Comparison of ENCODE assay signal across 8 cellular contexts in genomic region chr2:11745613-11746375, GRCh38. TPM values are rescaled to one million over a fixed set of nuclear protein-coding genes. Genes with fewer than 3 reads are reported as not detected.
DNase-seq lines count a peak whose midpoint lies in the region; ATAC-seq and TF ChIP-seq lines count a peak whose summit lies in the region.

No MANE protein-coding gene starts in this region.

- no peak overlapping the region for H3K9ac ChIP-seq in SK-N-SH

- TF ChIP-seq RAD21 in SK-N-SH (IDR thresholded peaks at IDR 0.05; ENCODE audit: low read length), result no peak

- 80% methylated on average over 27 of the region's 27 CpGs for WGBS in SK-N-SH (ENCODE audit: low lambda C conversion rate)

- CTCF ChIA-PET in SK-N-SH (lab: Yijun Ruan, JAX), result interaction anchor here (0.7 to 32.6 kb wide), 11 partner anchors 12 to 279 kb away, joined by 3 to 873 read pairs (median 13); partner anchors contain the start of gene E2F6

- peaks cover 25 to 64% of the 10 kb centered on the region in 2 experiments for H3K4me1 ChIP-seq in SK-N-SH (ENCODE audit: control insufficient read depth in 1 of 2, insufficient read depth in 2 of 2, low read depth in 1 of 2, low read length in 1 of 2)

- H3K4me3 ChIP-seq in SK-N-SH (ENCODE audit: low read depth in 2 of 2, low read length in 1 of 2) (peak overlapping the region in 1 of 2 experiments; percentile 24; a peak in 3 of 4 replicates), iPS-11a (ENCODE audit: low read depth, low read length) (peak overlapping the region; percentile 13)

- H3K79me2 ChIP-seq in SK-N-SH (ENCODE audit: insufficient read depth), result peaks cover 37% of the 10 kb centered on the region

- H3F3A ChIP-seq in SK-N-SH (replicated peaks; ENCODE audit: insufficient read depth), result no peaks in the 10 kb centered on the region

- H3K27me3 Mint-ChIP-seq in activated T-cell treated with anti-CD3 and anti-CD28 coated beads, Interleukin-2, amount 50 U/mL, for 72 hours (ENCODE audit: low read depth), result no peaks in the 10 kb centered on the region
- H3K27me3 Mint-ChIP-seq in stimulated activated naive CD8-positive, alpha-beta T cell treated with anti-CD3 and anti-CD28 coated beads, Interleukin-15, amount 100 ng/mL, for 72 hours, result no peaks in the 10 kb centered on the region

- TF ChIP-seq EP300 in SK-N-SH (IDR thresholded peaks at IDR 0.05; ENCODE audit: borderline replicate concordance in 1 of 2, low read depth in 1 of 2, low read length in 1 of 2), result no peak

- H3K4me3 Mint-ChIP-seq in activated T-cell treated with anti-CD3 and anti-CD28 coated beads, Interleukin-2, amount 50 U/mL, for 72 hours, result peak overlapping the region; percentile 78 to 94
- peak overlapping the region; percentile 79 to 93 for H3K4me3 Mint-ChIP-seq in stimulated activated naive CD8-positive, alpha-beta T cell treated with anti-CD3 and anti-CD28 coated beads, Interleukin-15, amount 100 ng/mL, for 72 hours

- no peaks in the 10 kb centered on the region for H3K9me3 Mint-ChIP-seq in activated T-cell treated with anti-CD3 and anti-CD28 coated beads, Interleukin-2, amount 50 U/mL, for 72 hours
- H3K9me3 Mint-ChIP-seq in stimulated activated naive CD8-positive, alpha-beta T cell treated with anti-CD3 and anti-CD28 coated beads, Interleukin-15, amount 100 ng/mL, for 72 hours, result no peaks in the 10 kb centered on the region

- peak overlapping the region in 1 of 2 experiments; percentile 69; a peak in 1 of 4 replicates for H3K27ac ChIP-seq in SK-N-SH (ENCODE audit: low read depth in 2 of 2, low read length in 1 of 2)

- H3K4me1 Mint-ChIP-seq in activated T-cell treated with anti-CD3 and anti-CD28 coated beads, Interleukin-2, amount 50 U/mL, for 72 hours (ENCODE audit: low read depth), result peaks cover 71% of the 10 kb centered on the region
- H3K4me1 Mint-ChIP-seq in stimulated activated naive CD8-positive, alpha-beta T cell treated with anti-CD3 and anti-CD28 coated beads, Interleukin-15, amount 100 ng/mL, for 72 hours, result peaks cover 71% of the 10 kb centered on the region

- peak overlapping the region; percentile 55; the same call in 1 of the 2 replicates for H2AFZ ChIP-seq in SK-N-SH (ENCODE audit: low read depth)

- no peak for ATAC-seq in SK-N-SH treated with all-trans-retinoic acid at 6 μM for 48 hours
- ATAC-seq in activated T-cell treated with anti-CD3 and anti-CD28 coated beads, Interleukin-2, amount 50 U/mL, for 72 hours (replicated peaks in 1 of 2), result no peak
- no peak for ATAC-seq in stimulated activated naive CD8-positive, alpha-beta T cell treated with anti-CD3 and anti-CD28 coated beads, Interleukin-15, amount 100 ng/mL, for 72 hours

- no peaks in the 10 kb centered on the region for H3K27me3 ChIP-seq in SK-N-SH (ENCODE audit: insufficient read depth)

- POLR2A ChIA-PET in SK-N-SH (lab: Yijun Ruan, JAX), result interaction anchor here (1.1 to 2.8 kb wide), 5 partner anchors 18 to 49 kb away, joined by 3 to 10 read pairs (median 8); no protein-coding TSS in a partner anchor

- peak overlapping the region; percentile 89 for H3K27ac Mint-ChIP-seq in activated T-cell treated with anti-CD3 and anti-CD28 coated beads, Interleukin-2, amount 50 U/mL, for 72 hours
- peak overlapping the region; percentile 37 to 42 for H3K27ac Mint-ChIP-seq in stimulated activated naive CD8-positive, alpha-beta T cell treated with anti-CD3 and anti-CD28 coated beads, Interleukin-15, amount 100 ng/mL, for 72 hours

- H3K36me3 Mint-ChIP-seq in activated T-cell treated with anti-CD3 and anti-CD28 coated beads, Interleukin-2, amount 50 U/mL, for 72 hours (ENCODE audit: insufficient read depth in 2 of 2), result no peaks in the 10 kb centered on the region

- peak overlapping the region; percentile 61; the same call in 1 of the 2 replicates for H3K4me2 ChIP-seq in SK-N-SH

- DNase-seq in SK-N-SH, result no peak
- no peak for DNase-seq in activated T-cell treated with anti-CD3 and anti-CD28 coated beads, Interleukin-2, amount 50 U/mL, for 72 hours
- no peak for DNase-seq in stimulated activated naive CD8-positive, alpha-beta T cell treated with anti-CD3 and anti-CD28 coated beads, Interleukin-15, amount 100 ng/mL, for 72 hours
- no peak for DNase-seq in RKO (ENCODE audit: low spot score)
- no peak for DNase-seq in NCI-H345 treated with DMSO at 0.1 percent for 48 hours (lab: John Stamatoyannopoulos, UW; ENCODE audit: unreplicated experiment)
- no peak for DNase-seq in kidney glomerular epithelial cell (lab: John Stamatoyannopoulos, UW)

- H4K20me1 ChIP-seq in SK-N-SH (ENCODE audit: insufficient read depth), result peaks cover 32% of the 10 kb centered on the region

- no peaks in the 10 kb centered on the region for H3K9me3 ChIP-seq in SK-N-SH

- no peaks in the 10 kb centered on the region for H3K36me3 ChIP-seq in SK-N-SH (replicated peaks in 1 of 2; ENCODE audit: control insufficient read depth in 1 of 2, insufficient read depth in 2 of 2, low read length in 1 of 2)

- H3K9me2 ChIP-seq in SK-N-SH, result no peaks in the 10 kb centered on the region

- TF ChIP-seq CTCF in SK-N-SH (IDR thresholded peaks at IDR 0.05), result no peak

TF ChIP-seq in SK-N-SH, 30 proteins besides CTCF, POLR2A, EP300 and RAD21 (continues in another document):
- TF ChIP-seq ZBTB33 (IDR thresholded peaks at IDR 0.05; ENCODE audit: borderline replicate concordance, low read depth) (no peak), IRF3 (IDR thresholded peaks at IDR 0.05; ENCODE audit: low read depth, low read length) (no peak), NRF1 (IDR thresholded peaks at IDR 0.05; ENCODE audit: low read depth, low read length) (no peak)

TF ChIP-seq in SK-N-SH treated with all-trans-retinoic acid at 6 μM for 48 hours, 23 proteins besides CTCF, POLR2A, EP300 and RAD21:
- TF ChIP-seq POU6F1 (CRISPR knock-in tag; IDR thresholded peaks at IDR 0.05; ENCODE audit: borderline replicate concordance, low read depth), result no peak
- no peak for TF ChIP-seq BACH2 (CRISPR knock-in tag; IDR thresholded peaks at IDR 0.05; ENCODE audit: borderline replicate concordance)
- no peak for TF ChIP-seq GLIS3 (CRISPR knock-in tag; IDR thresholded peaks at IDR 0.05)
- no peak for TF ChIP-seq SNAI2 (CRISPR knock-in tag; IDR thresholded peaks at IDR 0.05)
- no peak for TF ChIP-seq RARB (CRISPR knock-in tag; IDR thresholded peaks at IDR 0.05)
- TF ChIP-seq CREB5 (CRISPR knock-in tag; IDR thresholded peaks at IDR 0.05; ENCODE audit: low read depth), result no peak
- TF ChIP-seq PPARA (CRISPR knock-in tag; IDR thresholded peaks at IDR 0.05; ENCODE audit: borderline replicate concordance), result no peak
- no peak for TF ChIP-seq TCF4 (CRISPR knock-in tag; IDR thresholded peaks at IDR 0.05; ENCODE audit: borderline replicate concordance)
- TF ChIP-seq PATZ1 (CRISPR knock-in tag; IDR thresholded peaks at IDR 0.05; ENCODE audit: borderline replicate concordance), result no peak
- no peak for TF ChIP-seq ZFP3 (CRISPR knock-in tag; IDR thresholded peaks at IDR 0.05)
- TF ChIP-seq ZNF70 (CRISPR knock-in tag; IDR thresholded peaks at IDR 0.05), result no peak
- no peak for TF ChIP-seq TOX (CRISPR knock-in tag; IDR thresholded peaks at IDR 0.05; ENCODE audit: borderline replicate concordance)
- no peak for TF ChIP-seq ZNF565 (CRISPR knock-in tag; conservative IDR thresholded peaks at IDR 0.05; ENCODE audit: low read depth)

RNA-seq across cellular contexts. Expression of gene LPIN1, which starts 0.6 kb away (rescaled TPM):
- polyA plus RNA-seq in SK-N-SH (2012; rRNA removed), result 22.1 and 28.2 TPM in 2 replicates
- polyA plus RNA-seq in SK-N-SH (2012; cell fraction: cytosol; rRNA removed), result 14.9 and 17.7 TPM in 2 replicates
- 60.5 and 67.4 TPM in 2 replicates for polyA plus RNA-seq in SK-N-SH (2012; cell fraction: nucleus; rRNA removed)
- 10 to 100 TPM; 45.4 to 63.2 TPM for total RNA-seq in activated T-cell treated with anti-CD3 and anti-CD28 coated beads, Interleukin-2, amount 50 U/mL, for 72 hours
